ENCODE assay signal across 1 cellular context in the genomic region with DNA sequence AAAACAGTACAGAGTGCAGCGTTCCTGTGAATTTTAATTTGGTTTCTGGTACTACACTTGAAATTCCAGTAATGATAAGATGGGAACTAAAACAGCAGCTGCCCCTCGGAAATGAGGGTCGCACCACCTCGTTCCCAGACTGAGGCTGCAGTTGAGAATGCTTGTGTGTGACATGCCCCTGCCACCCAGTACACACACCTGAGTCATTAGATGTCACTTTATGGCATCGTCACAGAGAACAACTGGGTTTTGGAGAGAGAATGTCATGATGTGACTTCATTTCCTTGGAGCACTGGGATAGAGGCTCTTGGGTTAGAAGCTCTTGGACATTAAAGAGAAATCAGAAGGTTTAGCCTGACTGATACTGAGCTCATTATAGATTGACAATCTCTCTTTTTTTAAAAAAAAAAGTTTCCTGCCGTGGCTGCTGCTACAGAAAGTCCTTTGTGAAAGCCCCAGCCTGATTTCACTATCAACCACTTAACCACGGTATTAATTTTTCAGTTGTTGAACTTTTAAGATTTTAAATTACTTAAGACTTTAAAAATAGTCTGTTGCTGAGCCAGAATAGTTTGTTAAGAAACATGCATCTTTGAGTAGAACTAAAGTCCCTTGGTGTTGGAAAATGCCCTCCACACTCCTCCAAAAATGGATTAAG.
TF ChIP-seq lines count a peak whose summit lies in the region.

No MANE protein-coding gene starts in this region.

TF ChIP-seq in GM12878, 131 proteins besides CTCF, POLR2A, EP300 and RAD21:
- 0 out of 2 replicates have a peak, but pooled peaks have one; percentile 40 for TF ChIP-seq NBN (IDR thresholded peaks at IDR 0.05)
- TF ChIP-seq, protein P1, sequence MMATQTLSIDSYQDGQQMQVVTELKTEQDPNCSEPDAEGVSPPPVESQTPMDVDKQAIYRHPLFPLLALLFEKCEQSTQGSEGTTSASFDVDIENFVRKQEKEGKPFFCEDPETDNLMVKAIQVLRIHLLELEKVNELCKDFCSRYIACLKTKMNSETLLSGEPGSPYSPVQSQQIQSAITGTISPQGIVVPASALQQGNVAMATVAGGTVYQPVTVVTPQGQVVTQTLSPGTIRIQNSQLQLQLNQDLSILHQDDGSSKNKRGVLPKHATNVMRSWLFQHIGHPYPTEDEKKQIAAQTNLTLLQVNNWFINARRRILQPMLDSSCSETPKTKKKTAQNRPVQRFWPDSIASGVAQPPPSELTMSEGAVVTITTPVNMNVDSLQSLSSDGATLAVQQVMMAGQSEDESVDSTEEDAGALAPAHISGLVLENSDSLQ (IDR thresholded peaks at IDR 0.05) = peak; percentile 45; the same call in 1 of the 2 replicates
- no peak for TF ChIP-seq NR2C2 (IDR thresholded peaks at IDR 0.05; ENCODE audit: borderline replicate concordance, control insufficient read depth, insufficient read length, low read depth)
- TF ChIP-seq, protein P2, sequence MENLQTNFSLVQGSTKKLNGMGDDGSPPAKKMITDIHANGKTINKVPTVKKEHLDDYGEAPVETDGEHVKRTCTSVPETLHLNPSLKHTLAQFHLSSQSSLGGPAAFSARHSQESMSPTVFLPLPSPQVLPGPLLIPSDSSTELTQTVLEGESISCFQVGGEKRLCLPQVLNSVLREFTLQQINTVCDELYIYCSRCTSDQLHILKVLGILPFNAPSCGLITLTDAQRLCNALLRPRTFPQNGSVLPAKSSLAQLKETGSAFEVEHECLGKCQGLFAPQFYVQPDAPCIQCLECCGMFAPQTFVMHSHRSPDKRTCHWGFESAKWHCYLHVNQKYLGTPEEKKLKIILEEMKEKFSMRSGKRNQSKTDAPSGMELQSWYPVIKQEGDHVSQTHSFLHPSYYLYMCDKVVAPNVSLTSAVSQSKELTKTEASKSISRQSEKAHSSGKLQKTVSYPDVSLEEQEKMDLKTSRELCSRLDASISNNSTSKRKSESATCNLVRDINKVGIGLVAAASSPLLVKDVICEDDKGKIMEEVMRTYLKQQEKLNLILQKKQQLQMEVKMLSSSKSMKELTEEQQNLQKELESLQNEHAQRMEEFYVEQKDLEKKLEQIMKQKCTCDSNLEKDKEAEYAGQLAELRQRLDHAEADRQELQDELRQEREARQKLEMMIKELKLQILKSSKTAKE (IDR thresholded peaks at IDR 0.05; ENCODE audit: low read depth, poor library complexity, severe bottlenecking) = peak; percentile 57
- TF ChIP-seq BCL11A (IDR thresholded peaks at IDR 0.05; ENCODE audit: low read depth, low read length) = 0 out of 2 replicates have a peak, but pooled peaks have one; percentile 28
- TF ChIP-seq ZNF384 (IDR thresholded peaks at IDR 0.05; ENCODE audit: borderline replicate concordance, low read depth, low read length) = peak; percentile 79
- TF ChIP-seq, protein P3, sequence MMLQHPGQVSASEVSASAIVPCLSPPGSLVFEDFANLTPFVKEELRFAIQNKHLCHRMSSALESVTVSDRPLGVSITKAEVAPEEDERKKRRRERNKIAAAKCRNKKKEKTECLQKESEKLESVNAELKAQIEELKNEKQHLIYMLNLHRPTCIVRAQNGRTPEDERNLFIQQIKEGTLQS (IDR thresholded peaks at IDR 0.05; ENCODE audit: borderline replicate concordance, extremely low read depth, low read depth, low read length) = no peak
- TF ChIP-seq MTA2 (IDR thresholded peaks at IDR 0.05; ENCODE audit: low read depth) = peak; percentile 64; the same call in 1 of the 2 replicates
- 0 out of 2 replicates have a peak, but pooled peaks have one; percentile 21 for TF ChIP-seq NR2F1 (conservative IDR thresholded peaks at IDR 0.05)
- TF ChIP-seq IKZF1 (conservative IDR thresholded peaks at IDR 0.05) = 0 out of 2 replicates have a peak, but pooled peaks have one; percentile 26
- peak; percentile 72; the same call in 1 of the 2 replicates for TF ChIP-seq ZNF217 (IDR thresholded peaks at IDR 0.05)
- TF ChIP-seq FOS (IDR thresholded peaks at IDR 0.05; ENCODE audit: borderline replicate concordance, extremely low read depth, insufficient read length) = no peak
- TF ChIP-seq MEF2B (IDR thresholded peaks at IDR 0.05; ENCODE audit: partially characterized antibody, poor library complexity, severe bottlenecking) = peak; percentile 62
- TF ChIP-seq, protein P4, sequence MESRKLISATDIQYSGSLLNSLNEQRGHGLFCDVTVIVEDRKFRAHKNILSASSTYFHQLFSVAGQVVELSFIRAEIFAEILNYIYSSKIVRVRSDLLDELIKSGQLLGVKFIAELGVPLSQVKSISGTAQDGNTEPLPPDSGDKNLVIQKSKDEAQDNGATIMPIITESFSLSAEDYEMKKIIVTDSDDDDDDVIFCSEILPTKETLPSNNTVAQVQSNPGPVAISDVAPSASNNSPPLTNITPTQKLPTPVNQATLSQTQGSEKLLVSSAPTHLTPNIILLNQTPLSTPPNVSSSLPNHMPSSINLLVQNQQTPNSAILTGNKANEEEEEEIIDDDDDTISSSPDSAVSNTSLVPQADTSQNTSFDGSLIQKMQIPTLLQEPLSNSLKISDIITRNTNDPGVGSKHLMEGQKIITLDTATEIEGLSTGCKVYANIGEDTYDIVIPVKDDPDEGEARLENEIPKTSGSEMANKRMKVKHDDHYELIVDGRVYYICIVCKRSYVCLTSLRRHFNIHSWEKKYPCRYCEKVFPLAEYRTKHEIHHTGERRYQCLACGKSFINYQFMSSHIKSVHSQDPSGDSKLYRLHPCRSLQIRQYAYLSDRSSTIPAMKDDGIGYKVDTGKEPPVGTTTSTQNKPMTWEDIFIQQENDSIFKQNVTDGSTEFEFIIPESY (IDR thresholded peaks at IDR 0.05) = no peak
- no peak for TF ChIP-seq SMAD5 (IDR thresholded peaks at IDR 0.05; ENCODE audit: low read depth)
- 0 out of 2 replicates have a peak, but pooled peaks have one; percentile 23 for TF ChIP-seq PAX5 (IDR thresholded peaks at IDR 0.05; ENCODE audit: borderline replicate concordance, low read depth, low read length)
- TF ChIP-seq ASH2L (IDR thresholded peaks at IDR 0.05; ENCODE audit: borderline replicate concordance, low read depth) = no peak
- TF ChIP-seq, protein P5, sequence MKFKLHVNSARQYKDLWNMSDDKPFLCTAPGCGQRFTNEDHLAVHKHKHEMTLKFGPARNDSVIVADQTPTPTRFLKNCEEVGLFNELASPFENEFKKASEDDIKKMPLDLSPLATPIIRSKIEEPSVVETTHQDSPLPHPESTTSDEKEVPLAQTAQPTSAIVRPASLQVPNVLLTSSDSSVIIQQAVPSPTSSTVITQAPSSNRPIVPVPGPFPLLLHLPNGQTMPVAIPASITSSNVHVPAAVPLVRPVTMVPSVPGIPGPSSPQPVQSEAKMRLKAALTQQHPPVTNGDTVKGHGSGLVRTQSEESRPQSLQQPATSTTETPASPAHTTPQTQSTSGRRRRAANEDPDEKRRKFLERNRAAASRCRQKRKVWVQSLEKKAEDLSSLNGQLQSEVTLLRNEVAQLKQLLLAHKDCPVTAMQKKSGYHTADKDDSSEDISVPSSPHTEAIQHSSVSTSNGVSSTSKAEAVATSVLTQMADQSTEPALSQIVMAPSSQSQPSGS (IDR thresholded peaks at IDR 0.05; ENCODE audit: low read length) = 0 out of 2 replicates have a peak, but pooled peaks have one; percentile 22
- peak; percentile 78 for TF ChIP-seq ATF7 (IDR thresholded peaks at IDR 0.05; ENCODE audit: low read depth)
- peak; percentile 67; the same call in 1 of the 2 replicates for TF ChIP-seq ZNF24 (IDR thresholded peaks at IDR 0.05)
- TF ChIP-seq RUNX3 (IDR thresholded peaks at IDR 0.05; ENCODE audit: low read length) = peak; percentile 72
- TF ChIP-seq SUZ12 (IDR thresholded peaks at IDR 0.05; ENCODE audit: unreplicated experiment) = no peak
- peak; percentile 62; the same call in 1 of the 2 replicates for TF ChIP-seq MEF2A (IDR thresholded peaks at IDR 0.05; ENCODE audit: insufficient read depth, low read depth, low read length)
TF ChIP-seq in GM12878: peak in this region for 16.
